Comparison of ENCODE assay signal across 26 cellular contexts in the genomic region with DNA sequence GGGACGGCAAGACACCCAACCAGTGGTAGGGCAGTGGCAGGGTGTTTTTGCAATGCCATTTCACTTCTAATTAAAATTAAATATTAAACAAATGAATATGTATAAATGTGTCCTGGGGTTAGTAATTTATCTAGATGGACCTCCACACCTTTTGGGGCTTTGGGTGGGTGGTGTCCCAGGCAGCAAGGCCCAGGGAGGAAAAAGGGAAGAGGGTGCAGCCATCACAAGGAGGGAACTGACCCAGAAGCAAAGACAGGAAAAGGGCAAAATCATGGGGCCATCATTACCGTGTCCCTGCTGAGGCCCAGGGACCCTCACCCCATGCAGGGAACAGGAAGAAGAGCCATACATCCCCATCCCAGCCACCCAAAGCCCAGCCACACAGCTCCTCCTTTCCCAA.
"Had no signal": no experiment of that assay in that cellular context is flagged by ENCODE, and none has a peak within 500 bp of the region (broad histone marks: within the 10 kb centered on the region; RNA-seq: fewer than 3 reads in every experiment).

No MANE protein-coding gene starts in this region.

- H3K4me1 ChIP-seq: ascending aorta, breast epithelium, esophagus muscularis mucosa, foreskin keratinocyte, gastrocnemius medialis had no signal

- H3K4me3 ChIP-seq: ascending aorta, breast epithelium, cardiac muscle cell, coronary artery, dorsolateral prefrontal cortex, esophagus muscularis mucosa, gastrocnemius medialis had no signal

- H3K9me3 ChIP-seq: ascending aorta, breast epithelium, esophagus muscularis mucosa, gastrocnemius medialis had no signal

- DNase-seq: activated B cell treated with CpG ODN at 0.5 μM for 24 hours; activated CD4-positive, alpha-beta T cell treated with anti-CD3 and anti-CD28 coated beads for 48 hours; activated CD4-positive, alpha-beta T cell treated with anti-CD3 and anti-CD28 coated beads, Interleukin-2, amount 50 U/mL, for 1 hour; activated CD4-positive, alpha-beta T cell treated with anti-CD3 and anti-CD28 coated beads, Interleukin-2, amount 50 U/mL, for 48 hours; activated CD8-positive, alpha-beta memory T cell treated with anti-CD3 and anti-CD28 coated beads for 24 hours; activated CD8-positive, alpha-beta T cell treated with anti-CD3 and anti-CD28 coated beads for 36 hours; activated gamma-delta T cell; activated naive CD4-positive, alpha-beta T cell; activated naive CD4-positive, alpha-beta T cell treated with anti-CD3 and anti-CD28 coated beads, Interleukin-2, amount 10 ng/mL, durations not matched to agents 7 days and 5 days; activated T-cell treated with anti-CD3 and anti-CD28 coated beads, Interleukin-2, amount 50 U/mL, for 4 hours; effector memory CD4-positive, alpha-beta T cell; endodermal cell; foreskin keratinocyte; gastrocnemius medialis; glutamatergic neuron; T-helper 2 cell had no signal

- H3K36me3 ChIP-seq: ascending aorta, breast epithelium, cardiac muscle cell, esophagus muscularis mucosa, gastrocnemius medialis had no signal

- H3K27me3 ChIP-seq: ascending aorta, breast epithelium, cardiac muscle cell, dorsolateral prefrontal cortex, esophagus muscularis mucosa, foreskin keratinocyte, gastrocnemius medialis had no signal

- H3K27ac ChIP-seq: ascending aorta, breast epithelium, cardiac muscle cell, coronary artery, dorsolateral prefrontal cortex, esophagus muscularis mucosa, foreskin keratinocyte, gastrocnemius medialis, VCaP had no signal

- ATAC-seq: activated CD4-positive, CD25-positive, alpha-beta regulatory T cell treated with anti-CD3 and anti-CD28 coated beads, Interleukin-2, amount 50 U/mL, for 24 hours; activated CD8-positive, alpha-beta T cell treated with anti-CD3 and anti-CD28 coated beads for 36 hours; activated naive CD4-positive, alpha-beta T cell treated with anti-CD3 and anti-CD28 coated beads, Interleukin-2, amount 50 U/mL, for 72 hours; activated T-cell treated with anti-CD3 and anti-CD28 coated beads, Interleukin-2, amount 50 U/mL, for 4 hours; activated T-helper 17 cell treated with anti-CD3 and anti-CD28 coated beads, Interleukin-2, amount 50 U/mL, for 72 hours; gastrocnemius medialis had no signal
